ENCODE assay signal across 31 cellular contexts in the genomic region with DNA sequence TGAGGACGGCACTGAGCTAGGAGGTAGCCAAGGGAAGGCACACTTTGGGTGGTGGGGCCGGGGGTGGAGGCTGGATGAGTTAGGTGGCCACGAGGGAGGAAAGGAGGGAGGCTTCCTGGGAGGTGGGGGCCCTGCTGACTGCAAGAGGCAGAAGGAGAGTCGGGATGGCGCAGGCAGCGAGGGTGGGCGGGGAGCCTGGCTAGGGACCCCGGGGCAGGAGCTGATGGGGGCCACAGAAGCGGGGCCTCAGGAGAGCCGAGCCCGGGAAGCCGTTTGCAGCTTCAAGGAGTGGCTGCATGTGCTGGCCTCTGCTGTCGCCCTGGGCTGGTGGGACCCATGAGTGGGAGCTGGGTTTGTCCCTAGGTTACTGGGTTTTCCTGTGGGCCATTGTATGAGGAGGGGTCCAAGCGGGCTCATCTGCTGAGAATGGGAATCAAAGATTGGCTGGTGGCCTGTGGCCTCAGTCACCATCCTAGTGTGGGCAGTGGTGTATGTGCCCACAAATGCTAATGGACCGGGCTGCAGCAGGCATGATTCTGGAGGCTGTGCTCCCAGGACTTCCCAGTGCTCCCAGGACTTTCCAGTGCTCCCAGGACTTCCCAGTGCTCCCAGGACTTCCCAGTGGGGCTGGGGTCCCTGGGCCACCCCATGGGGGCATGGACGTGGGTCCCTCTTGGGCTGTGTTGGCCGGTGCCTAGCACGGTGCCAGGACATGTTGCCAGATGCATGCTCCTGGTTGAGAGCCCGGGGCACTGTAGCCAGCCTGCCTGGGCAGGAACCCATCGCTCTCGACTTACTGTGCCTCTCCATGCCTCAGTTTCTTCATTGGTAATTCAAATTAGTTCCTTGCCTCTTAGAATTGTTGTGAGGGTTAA. TPM values are rescaled to one million over a fixed set of nuclear protein-coding genes. Genes with fewer than 3 reads are reported as not detected.
DNase-seq lines count a peak whose midpoint lies in the region; ATAC-seq, FAIRE-seq and TF ChIP-seq lines count a peak whose summit lies in the region.
"Had no signal": no experiment of that assay in that cellular context is flagged by ENCODE, and none has a peak within 500 bp of the region (broad histone marks: within the 10 kb centered on the region; RNA-seq: fewer than 3 reads in every experiment).

No MANE protein-coding gene starts in this region.

- H3K79me2 ChIP-seq in K562 (ENCODE audit: control insufficient read depth, insufficient read depth, low read length) (no peaks in the 10 kb centered on the region), neural progenitor cell (ENCODE audit: low read depth) (no peaks in the 10 kb centered on the region)

- no peak for TF ChIP-seq CTCF in WTC11 (IDR thresholded peaks at IDR 0.05)
- no peak for TF ChIP-seq CTCF in K562 (IDR thresholded peaks at IDR 0.05 in 2 of 3, conservative IDR thresholded peaks at IDR 0.05 in 1 of 3; ENCODE audit: insufficient read depth in 2 of 3, low read depth in 1 of 3, low read length in 3 of 3)
- TF ChIP-seq CTCF in nephron progenitor cell (IDR thresholded peaks at IDR 0.05) = no peak
- TF ChIP-seq CTCF in neural progenitor cell (IDR thresholded peaks at IDR 0.05) = no peak
- no peak for TF ChIP-seq CTCF in thyroid gland (IDR thresholded peaks at IDR 0.05)

- BruUV-seq in K562 (replicated peaks; lab: Mats Ljungman, UMichigan) = no TSS peak

- H3K4me3 Mint-ChIP-seq in WTC11 (no peak overlapping the region), nephron progenitor cell (no peak overlapping the region), neural progenitor cell (no peak overlapping the region)
- H3K4me3 Mint-ChIP-seq in stimulated activated naive B cell treated with anti-CD40 and anti-IgM and Interleukin-4, amounts not matched to agents 10 μg/mL and 1 μg/mL and 100 μg/mL, for 72 hours = no peak overlapping the region
- H3K4me3 Mint-ChIP-seq: CD14-positive monocyte; CD4-positive, alpha-beta memory T cell; CD4-positive, CD25-positive, alpha-beta regulatory T cell; CD8-positive, alpha-beta memory T cell had no signal

- H3K9me3 ChIP-seq in K562 (replicated peaks; ENCODE audit: control insufficient read depth, insufficient read depth, low read depth, low read length) = no peaks in the 10 kb centered on the region
- no peaks in the 10 kb centered on the region for H3K9me3 ChIP-seq in neural progenitor cell (ENCODE audit: low read depth)
- H3K9me3 ChIP-seq in thyroid gland = no peaks in the 10 kb centered on the region
- H3K9me3 ChIP-seq: BE2C, BLaER1 had no signal

- in situ Hi-C loops in K562 (cut with MboI) = no loop called here

- no peaks in the 10 kb centered on the region for H3K36me3 Mint-ChIP-seq in WTC11
- no peaks in the 10 kb centered on the region for H3K36me3 Mint-ChIP-seq in nephron progenitor cell (ENCODE audit: low read depth)
- no peaks in the 10 kb centered on the region for H3K36me3 Mint-ChIP-seq in neural progenitor cell
- H3K36me3 Mint-ChIP-seq in stimulated activated naive B cell treated with anti-CD40 and anti-IgM and Interleukin-4, amounts not matched to agents 10 μg/mL and 1 μg/mL and 100 μg/mL, for 72 hours = no peaks in the 10 kb centered on the region
- H3K36me3 Mint-ChIP-seq: CD14-positive monocyte; CD4-positive, alpha-beta memory T cell; CD4-positive, CD25-positive, alpha-beta regulatory T cell had no signal

- WGBS in K562 (ENCODE audit: insufficient coverage, low coverage, missing lambda C conversion rate) = 1% methylated on average over 16 of the region's 21 CpGs
- WGBS in thyroid gland, 2 donors = 78 to 81% methylated on average over 18 of the region's 21 CpGs

- FAIRE-seq in K562 (lab: Jason Lieb, UNC) = no peak
- FAIRE-seq: A204.1, GM12878, GM12892, GM18507 had no signal

- no peak for TF ChIP-seq RAD21 in K562 (CRISPR knock-in tag; conservative IDR thresholded peaks at IDR 0.05 in 1 of 2, IDR thresholded peaks at IDR 0.05 in 1 of 2)

- ATAC-seq in WTC11 (no peak), K562 (no peak)
- ATAC-seq in stimulated activated naive B cell treated with anti-CD40 and anti-IgM and Interleukin-4, amounts not matched to agents 10 μg/mL and 1 μg/mL and 100 μg/mL, for 72 hours (replicated peaks) = no peak
- ATAC-seq: GM12878 had no signal

- H3K27me3 ChIP-seq in K562 (ENCODE audit: control insufficient read depth in 2 of 2, insufficient read depth in 2 of 2, low read length in 2 of 2) (peaks cover 52 to 93% of the 10 kb centered on the region in 2 experiments), neural progenitor cell (no peaks in the 10 kb centered on the region), thyroid gland (no peaks in the 10 kb centered on the region)
- H3K27me3 ChIP-seq: BE2C had no signal

- H3K27me3 Mint-ChIP-seq in WTC11 (ENCODE audit: low read depth) (no peaks in the 10 kb centered on the region), nephron progenitor cell (ENCODE audit: low read depth, poor library complexity) (peaks cover 40% of the 10 kb centered on the region), neural progenitor cell (ENCODE audit: insufficient read depth, low read depth) (peaks cover 12% of the 10 kb centered on the region)
- H3K27me3 Mint-ChIP-seq in stimulated activated naive B cell treated with anti-CD40 and anti-IgM and Interleukin-4, amounts not matched to agents 10 μg/mL and 1 μg/mL and 100 μg/mL, for 72 hours = peaks cover 43 to 66% of the 10 kb centered on the region in 2 donors

- H3K27ac Mint-ChIP-seq in WTC11 = no peak overlapping the region
- no peak overlapping the region for H3K27ac Mint-ChIP-seq in nephron progenitor cell
- peak overlapping the region; percentile 83 for H3K27ac Mint-ChIP-seq in neural progenitor cell
- H3K27ac Mint-ChIP-seq in stimulated activated naive B cell treated with anti-CD40 and anti-IgM and Interleukin-4, amounts not matched to agents 10 μg/mL and 1 μg/mL and 100 μg/mL, for 72 hours = no peak overlapping the region
- H3K27ac Mint-ChIP-seq: CD14-positive monocyte; CD4-positive, alpha-beta memory T cell; CD4-positive, CD25-positive, alpha-beta regulatory T cell had no signal

- H2AFZ ChIP-seq in K562 (ENCODE audit: low read depth, low read length) = no peak overlapping the region
- H2AFZ ChIP-seq in neural progenitor cell (replicated peaks) = no peak overlapping the region

- H3K27ac ChIP-seq in K562 (ENCODE audit: extremely low read depth, low read depth, low read length) = no peak overlapping the region
- no peak overlapping the region for H3K27ac ChIP-seq in neural progenitor cell
- no peak overlapping the region for H3K27ac ChIP-seq in thyroid gland
- H3K27ac ChIP-seq: BLaER1 had no signal

- H3K4me3 ChIP-seq in K562 = no peak overlapping the region
- H3K4me3 ChIP-seq in neural progenitor cell = no peak overlapping the region
- H3K4me3 ChIP-seq in thyroid gland (replicated peaks in 1 of 3) = no peak overlapping the region
- H3K4me3 ChIP-seq: BLaER1, GM12878 had no signal

- intact Hi-C loops in K562 (cut with micrococcal nuclease) = no loop called here
- intact Hi-C loops in thyroid gland (cut with DNase I) = no loop called here

- DNase-seq in WTC11 (ENCODE audit: low spot score) (no peak), K562 (ENCODE audit: extremely low read depth in 1 of 4, low spot score in 3 of 4) (no peak), nephron progenitor cell (peak; percentile 1), neural progenitor cell (ENCODE audit: low spot score) (no peak), NCI-H2081 (lab: John Stamatoyannopoulos, UW) (no peak), pons (ENCODE audit: low spot score) (no peak), thyroid gland (no peak)
- no peak for DNase-seq in stimulated activated naive B cell treated with anti-CD40 and anti-IgM and Interleukin-4, amounts not matched to agents 10 μg/mL and 1 μg/mL and 100 μg/mL, for 72 hours
- DNase-seq: 8988T; ACHN; BE2C; C1 segment of cervical spinal cord; CD4-positive, alpha-beta memory T cell; CD4-positive, CD25-positive, alpha-beta regulatory T cell; CD8-positive, alpha-beta memory T cell; DMS 273 treated with DMSO at 0.1 percent for 48 hours; DMS153; DMS53; DMS79; DND-41; EL; GDM1 had no signal

- H3K9ac ChIP-seq in K562 (ENCODE audit: insufficient read depth in 1 of 2, low read depth in 2 of 2, low read length in 2 of 2) (no peak overlapping the region), neural progenitor cell (no peak overlapping the region)
- H3K9ac ChIP-seq: BLaER1 had no signal

- no peak for TF ChIP-seq POLR2A in K562 (conservative IDR thresholded peaks at IDR 0.05)
- no peak for TF ChIP-seq POLR2A in thyroid gland (IDR thresholded peaks at IDR 0.05)

- H3K4me1 ChIP-seq in K562 (replicated peaks in 1 of 2; ENCODE audit: control insufficient read depth in 2 of 2, insufficient read depth in 2 of 2, low read length in 2 of 2) = peaks cover 0 to 16% of the 10 kb centered on the region in 2 experiments; a peak in 2 of 5 replicates
- H3K4me1 ChIP-seq in neural progenitor cell = peaks cover 14% of the 10 kb centered on the region
- no peaks in the 10 kb centered on the region for H3K4me1 ChIP-seq in thyroid gland

- H4K20me1 ChIP-seq in K562 (replicated peaks; ENCODE audit: control insufficient read depth, insufficient read depth, low read length) (peaks cover 8% of the 10 kb centered on the region; the same call in 1 of the 2 replicates), neural progenitor cell (ENCODE audit: low read depth) (no peaks in the 10 kb centered on the region)

- POLR2A ChIA-PET in WTC11 (lab: Charles Lee) (no interaction called here), K562 (lab: Yijun Ruan, JAX) (interaction anchor here (0.6 to 1.1 kb wide), 2 partner anchors 10 to 275 kb away, joined by 3 to 5 read pairs; no protein-coding TSS in a partner anchor)

- CTCF ChIA-PET in WTC11 (lab: Charles Lee) (interaction anchor here (0.9 to 1.6 kb wide), 3 partner anchors 16 to 190 kb away, joined by 3 to 10 read pairs (median 3); no protein-coding TSS in a partner anchor), K562 (lab: Yijun Ruan, JAX; ENCODE audit: low intra/inter-chr PET ratio) (no interaction called here)

- H3K36me3 ChIP-seq in K562 (ENCODE audit: control insufficient read depth, insufficient read depth, low read length) (no peaks in the 10 kb centered on the region), neural progenitor cell (no peaks in the 10 kb centered on the region), thyroid gland (no peaks in the 10 kb centered on the region)
- H3K36me3 ChIP-seq: BE2C, BLaER1 had no signal

- H3K9me3 Mint-ChIP-seq in WTC11 (no peaks in the 10 kb centered on the region), nephron progenitor cell (no peaks in the 10 kb centered on the region), neural progenitor cell (no peaks in the 10 kb centered on the region)
- H3K9me3 Mint-ChIP-seq in stimulated activated naive B cell treated with anti-CD40 and anti-IgM and Interleukin-4, amounts not matched to agents 10 μg/mL and 1 μg/mL and 100 μg/mL, for 72 hours = no peaks in the 10 kb centered on the region
- H3K9me3 Mint-ChIP-seq: CD14-positive monocyte had no signal

- H3K9me1 ChIP-seq in K562 (ENCODE audit: control insufficient read depth, insufficient read depth, low read length) = peaks cover 3% of the 10 kb centered on the region

- H3K4me1 Mint-ChIP-seq in WTC11 (no peaks in the 10 kb centered on the region), nephron progenitor cell (peaks cover 27% of the 10 kb centered on the region), neural progenitor cell (peaks cover 23% of the 10 kb centered on the region)
- no peaks in the 10 kb centered on the region for H3K4me1 Mint-ChIP-seq in stimulated activated naive B cell treated with anti-CD40 and anti-IgM and Interleukin-4, amounts not matched to agents 10 μg/mL and 1 μg/mL and 100 μg/mL, for 72 hours
- H3K4me1 Mint-ChIP-seq: CD14-positive monocyte; CD4-positive, alpha-beta memory T cell; CD4-positive, CD25-positive, alpha-beta regulatory T cell; CD8-positive, alpha-beta memory T cell had no signal

- no peak overlapping the region for H3K4me2 ChIP-seq in K562 (ENCODE audit: insufficient read depth, low read length)
- H3K4me2 ChIP-seq in neural progenitor cell = no peak overlapping the region
- H3K4me2 ChIP-seq: BLaER1 had no signal

- H3F3A ChIP-seq in neural progenitor cell (ENCODE audit: low read depth) = no peaks in the 10 kb centered on the region

- TF ChIP-seq EP300 in K562 (IDR thresholded peaks at IDR 0.05; ENCODE audit: low read length) = no peak

RNA-seq across cellular contexts. Expression of gene UNC5A, which starts 40.2 kb away (rescaled TPM):
- total RNA-seq in WTC11 (2021) (7.9 to 10.2 TPM (median 9.4 TPM) in 3 replicates), K562 (2014; rRNA removed) (not detected in 2 replicates), K562 (2014; rRNA removed; fragmentation: Illumina TruSeq; extraction: Trizol) (not detected in 2 replicates), K562 (2015; rRNA removed; fragmentation: Illumina TruSeq; extraction: Trizol) (not detected in 2 replicates), K562 (2021) (not detected in 2 replicates), neural progenitor cell (ENCODE audit: low replicate concordance) (1.2 and 3.6 TPM in 2 replicates), thyroid gland (under 1 TPM in 3 of 4 donors, not detected in 1; 0.34 to 0.67 (median 0.67) TPM)
- not detected in 2 replicates for total RNA-seq in K562 (2011; cell fraction: chromatin; rRNA removed; ENCODE audit: low replicate concordance)
- not detected in 2 replicates for total RNA-seq in K562 (2011; cell fraction: nucleolus; rRNA removed)
- not detected in 2 replicates for total RNA-seq in K562 (2011; cell fraction: nucleoplasm; rRNA removed)
- polyA plus RNA-seq in K562 (2011; rRNA removed) (not detected in 2 replicates), K562 (2014; fragmentation: Illumina TruSeq; extraction: Trizol) (not detected in 2 replicates), K562 (2014; fragmentation: Nextera tagmentation; extraction: Ambion mirVana) (not detected), K562 (2014; rRNA removed) (not detected in 2 replicates)
- 0.03 TPM in 1 of 2 replicates, not detected in the other for polyA plus RNA-seq in K562 (2011; cell fraction: cytosol; rRNA removed)
- not detected in 2 replicates for polyA plus RNA-seq in K562 (2011; cell fraction: nucleus; rRNA removed)
- 0.06 TPM in 1 of 2 replicates, not detected in the other for polyA plus RNA-seq in K562 (2012)
- not detected in 2 replicates for polyA minus RNA-seq in K562 (2011; rRNA and poly(A)+ RNA removed)
- polyA minus RNA-seq in K562 (2011; cell fraction: cytosol; rRNA and poly(A)+ RNA removed) = not detected in 2 replicates
- polyA minus RNA-seq in K562 (2011; cell fraction: nucleus; rRNA and poly(A)+ RNA removed) = not detected in 2 replicates
- total RNA-seq: CD4-positive, alpha-beta memory T cell; CD4-positive, CD25-positive, alpha-beta regulatory T cell; CD8-positive, alpha-beta memory T cell; G401; GM12878 had no signal
- polyA plus RNA-seq: AG04450; CD4-positive, alpha-beta memory T cell; CD4-positive, CD25-positive, alpha-beta regulatory T cell; CD8-positive, alpha-beta memory T cell; GM12878 had no signal

RNA-seq across cellular contexts. Expression of gene HK3, which starts 48.5 kb away (rescaled TPM):
- 0.17 to 0.18 TPM in 2 of 3 replicates, not detected in the other for total RNA-seq in WTC11 (2021)
- total RNA-seq in K562 (2011; cell fraction: chromatin; rRNA removed; ENCODE audit: low replicate concordance) = not detected in 2 replicates
- total RNA-seq in K562 (2011; cell fraction: nucleolus; rRNA removed) = not detected in 2 replicates
- total RNA-seq in K562 (2011; cell fraction: nucleoplasm; rRNA removed) = not detected in 2 replicates
- total RNA-seq in K562 (2014; rRNA removed) = 0.08 TPM in 1 of 2 replicates, not detected in the other
- not detected in 2 replicates for total RNA-seq in K562 (2014; rRNA removed; fragmentation: Illumina TruSeq; extraction: Trizol)
- total RNA-seq in K562 (2015; rRNA removed; fragmentation: Illumina TruSeq; extraction: Trizol) = not detected in 2 replicates
- total RNA-seq in K562 (2021) = 0.16 TPM in 1 of 2 replicates, not detected in the other
- not detected in 2 replicates for polyA plus RNA-seq in K562 (2011; rRNA removed)
- polyA plus RNA-seq in K562 (2011; cell fraction: cytosol; rRNA removed) = not detected in 2 replicates
- 0.06 and 0.08 TPM in 2 replicates for polyA plus RNA-seq in K562 (2011; cell fraction: nucleus; rRNA removed)
- polyA plus RNA-seq in K562 (2012) = not detected in 2 replicates
- not detected in 2 replicates for polyA plus RNA-seq in K562 (2014; fragmentation: Illumina TruSeq; extraction: Trizol)
- polyA plus RNA-seq in K562 (2014; fragmentation: Nextera tagmentation; extraction: Ambion mirVana) = not detected
- polyA plus RNA-seq in K562 (2014; rRNA removed) = not detected in 2 replicates
- not detected in 2 replicates for polyA minus RNA-seq in K562 (2011; rRNA and poly(A)+ RNA removed)
- polyA minus RNA-seq in K562 (2011; cell fraction: cytosol; rRNA and poly(A)+ RNA removed) = not detected in 2 replicates
- polyA minus RNA-seq in K562 (2011; cell fraction: nucleus; rRNA and poly(A)+ RNA removed) = not detected in 2 replicates
- not detected in 2 replicates for total RNA-seq in neural progenitor cell (ENCODE audit: low replicate concordance)
- total RNA-seq in thyroid gland = 1 to 10 TPM in 3 of 4 donors, under 1 TPM in 1; 0.67 to 3.1 (median 2.1) TPM
- total RNA-seq: Daoy, G401 had no signal
- polyA plus RNA-seq: AG04450; CD4-positive, alpha-beta memory T cell; CD8-positive, alpha-beta memory T cell had no signal

Comparison
In these comparisons a context has a peak if more than half of its experiments do, and no peak if none do; other contexts are left out.
1. Of the 49 proteins assayed by ChIP-seq in both K562 and WTC11: peak only in K562: none; only in WTC11: none; in both: ZNF263; in neither: 48.